ENCODE assay signal across 24 cellular contexts in the genomic region with DNA sequence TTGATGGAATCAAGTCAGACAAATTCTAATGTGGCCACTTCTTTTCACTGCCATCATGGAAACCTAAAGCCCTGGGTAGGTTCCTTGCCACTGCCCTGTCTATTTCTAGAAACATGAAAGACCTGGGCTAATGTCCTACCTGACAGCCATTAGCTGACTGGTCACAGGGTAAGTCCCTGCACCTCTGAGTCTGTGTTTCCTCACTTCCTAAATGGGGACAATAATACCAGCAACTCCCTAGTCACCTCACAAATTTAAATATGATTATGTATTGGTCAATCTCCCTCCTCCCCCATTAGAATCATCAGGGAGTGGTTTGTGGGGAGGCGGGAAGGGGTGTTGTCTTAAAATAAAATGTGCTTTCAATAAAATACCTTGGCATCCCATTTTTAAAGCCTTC. TPM values are rescaled to one million over a fixed set of nuclear protein-coding genes. Genes with fewer than 3 reads are reported as not detected.
DNase-seq lines count a peak whose midpoint lies in the region; ATAC-seq and TF ChIP-seq lines count a peak whose summit lies in the region.
"Had no signal": no experiment of that assay in that cellular context is flagged by ENCODE, and none has a peak within 500 bp of the region (broad histone marks: within the 10 kb centered on the region; RNA-seq: fewer than 3 reads in every experiment).

No MANE protein-coding gene starts in this region.

- H3K36me3 Mint-ChIP-seq in activated naive CD4-positive, alpha-beta T cell treated with anti-CD3 and anti-CD28 coated beads, Interleukin-2, amount 50 U/mL, for 24 hours = no peaks in the 10 kb centered on the region
- peaks cover 2% of the 10 kb centered on the region for H3K36me3 Mint-ChIP-seq in activated naive CD4-positive, alpha-beta T cell treated with anti-CD3 and anti-CD28 coated beads, Interleukin-2, amount 10 ng/mL, durations not matched to agents 7 days and 5 days

- peak overlapping the region; percentile 31 for H3K4me3 ChIP-seq in coronary artery
- H3K4me3 ChIP-seq in psoas muscle = peak overlapping the region; percentile 92
- H3K4me3 ChIP-seq: mucosa of descending colon, vagina had no signal

- H3K27me3 Mint-ChIP-seq in activated naive CD4-positive, alpha-beta T cell treated with anti-CD3 and anti-CD28 coated beads, Interleukin-2, amount 50 U/mL, for 24 hours = no peaks in the 10 kb centered on the region
- H3K27me3 Mint-ChIP-seq in activated naive CD4-positive, alpha-beta T cell treated with anti-CD3 and anti-CD28 coated beads, Interleukin-2, amount 10 ng/mL, durations not matched to agents 7 days and 5 days = peaks cover 5% of the 10 kb centered on the region

- H3K27ac ChIP-seq in coronary artery (peak overlapping the region in 1 of 2 donors; percentile 29), psoas muscle (peak overlapping the region; percentile 92)
- H3K27ac ChIP-seq: vagina had no signal

- H3K4me1 ChIP-seq in psoas muscle = peaks cover 56% of the 10 kb centered on the region

- 96 to 100% (median 97%) methylated on average over 1 of the region's 1 CpG for WGBS in psoas muscle, 3 donors

- H3K9me3 Mint-ChIP-seq in activated naive CD4-positive, alpha-beta T cell treated with anti-CD3 and anti-CD28 coated beads, Interleukin-2, amount 50 U/mL, for 24 hours = no peaks in the 10 kb centered on the region
- H3K9me3 Mint-ChIP-seq in activated naive CD4-positive, alpha-beta T cell treated with anti-CD3 and anti-CD28 coated beads, Interleukin-2, amount 10 ng/mL, durations not matched to agents 7 days and 5 days = no peaks in the 10 kb centered on the region
- H3K9me3 Mint-ChIP-seq: CD4-positive, CD25-positive, alpha-beta regulatory T cell had no signal

- CTCF ChIA-PET in activated naive CD4-positive, alpha-beta T cell treated with anti-CD3 and anti-CD28 coated beads, Interleukin-2, amount 10 ng/mL, durations not matched to agents 7 days and 5 days (lab: Charles Lee) = interaction anchor here (4.9 kb wide), 1 partner anchor 11 kb away, joined by 33 read pairs; no protein-coding TSS in a partner anchor

- peaks cover 0 to 16% of the 10 kb centered on the region in 2 donors for H3K36me3 ChIP-seq in psoas muscle (ENCODE audit: insufficient read depth in 1 of 2, low read depth in 1 of 2)

- H3K4me1 Mint-ChIP-seq in activated naive CD4-positive, alpha-beta T cell treated with anti-CD3 and anti-CD28 coated beads, Interleukin-2, amount 50 U/mL, for 24 hours = peaks cover 53% of the 10 kb centered on the region
- peaks cover 26% of the 10 kb centered on the region for H3K4me1 Mint-ChIP-seq in activated naive CD4-positive, alpha-beta T cell treated with anti-CD3 and anti-CD28 coated beads, Interleukin-2, amount 10 ng/mL, durations not matched to agents 7 days and 5 days

- H3K4me3 Mint-ChIP-seq in activated naive CD4-positive, alpha-beta T cell treated with anti-CD3 and anti-CD28 coated beads, Interleukin-2, amount 50 U/mL, for 24 hours = peak overlapping the region; percentile 26
- H3K4me3 Mint-ChIP-seq in activated naive CD4-positive, alpha-beta T cell treated with anti-CD3 and anti-CD28 coated beads, Interleukin-2, amount 10 ng/mL, durations not matched to agents 7 days and 5 days = no peak overlapping the region

- H3K9me3 ChIP-seq in psoas muscle = no peaks in the 10 kb centered on the region
- H3K9me3 ChIP-seq: mucosa of descending colon, sigmoid colon, vagina had no signal

- no peak for DNase-seq in activated naive CD4-positive, alpha-beta T cell treated with anti-CD3 and anti-CD28 coated beads, Interleukin-2, amount 10 ng/mL, durations not matched to agents 7 days and 5 days
- DNase-seq in NOMO-1 treated with dmso at 0.1 percent for 144 hours (lab: John Stamatoyannopoulos, UW; ENCODE audit: unreplicated experiment) (peak; percentile 59), coronary artery (ENCODE audit: low spot score) (no peak), psoas muscle (no peak), D341Med (ENCODE audit: low spot score) (no peak), ecto neural progenitor cell (ENCODE audit: low spot score) (no peak)
- DNase-seq: activated CD4-positive, CD25-positive, alpha-beta regulatory T cell; activated CD8-positive, alpha-beta memory T cell treated with anti-CD3 and anti-CD28 coated beads, Interleukin-2, amount 10 ng/mL, durations not matched to agents 7 days and 5 days; activated effector memory CD4-positive, alpha-beta T cell treated with Interleukin-2 at 50 U/mL for 16 hours; anterior cingulate cortex; CD4-positive, CD25-positive, alpha-beta regulatory T cell; cerebellar nuclear complex; left colon; mucosa of descending colon; NCI-H2081; NCI-H526 treated with DMSO at 0.1 percent for 48 hours; sigmoid colon had no signal

- TF ChIP-seq CTCF in coronary artery (IDR thresholded peaks at IDR 0.05) (no peak), psoas muscle (IDR thresholded peaks at IDR 0.05) (no peak)

- no peaks in the 10 kb centered on the region for H3K27me3 ChIP-seq in psoas muscle (ENCODE audit: insufficient read depth in 3 of 3, low read length in 2 of 3)
- H3K27me3 ChIP-seq: sigmoid colon, vagina had no signal

- intact Hi-C loops in psoas muscle (cut with DNase I) = no loop called here

- ATAC-seq in psoas muscle (peak in 1 of 4 donors; percentile 23), HG03175 (IDR thresholded peaks at IDR 0.05; ENCODE audit: unreplicated experiment) (no peak)
- ATAC-seq: activated CD8-positive, alpha-beta memory T cell treated with anti-CD3 and anti-CD28 coated beads, Interleukin-2, amount 10 ng/mL, durations not matched to agents 7 days and 5 days; HCT116; left colon; mucosa of descending colon had no signal

- no peak overlapping the region for H3K27ac Mint-ChIP-seq in activated naive CD4-positive, alpha-beta T cell treated with anti-CD3 and anti-CD28 coated beads, Interleukin-2, amount 50 U/mL, for 24 hours
- no peak overlapping the region for H3K27ac Mint-ChIP-seq in activated naive CD4-positive, alpha-beta T cell treated with anti-CD3 and anti-CD28 coated beads, Interleukin-2, amount 10 ng/mL, durations not matched to agents 7 days and 5 days
- H3K27ac Mint-ChIP-seq: activated CD8-positive, alpha-beta memory T cell treated with anti-CD3 and anti-CD28 coated beads, Interleukin-2, amount 10 ng/mL, durations not matched to agents 7 days and 5 days had no signal

RNA-seq across cellular contexts. Expression of gene CREG1, which starts 2.2 kb away (rescaled TPM):
- total RNA-seq in psoas muscle = 100 to 1,000 TPM in 1 of 4 donors, 10 to 100 TPM in 3; 23.6 to 118 (median 50.3) TPM
- polyA plus RNA-seq in psoas muscle = 10 to 100 TPM; 19.2 to 35.5 (median 25.3) TPM

RNA-seq across cellular contexts. Expression of gene CD247, which starts 33.0 kb away (rescaled TPM):
- total RNA-seq in psoas muscle = 1 to 10 TPM in 2 of 4 donors, under 1 TPM in 2; 0.18 to 1.2 (median 0.88) TPM
- 1 to 10 TPM in 1 of 3 donors, under 1 TPM in 2; 0.25 to 1.9 (median 0.55) TPM for polyA plus RNA-seq in psoas muscle
- total RNA-seq: endothelial cell of umbilical vein, HT-29, osteocyte had no signal
- polyA plus RNA-seq: endothelial cell of umbilical vein had no signal
